9 cellular contexts compared by ENCODE assay signal in the genomic region with DNA sequence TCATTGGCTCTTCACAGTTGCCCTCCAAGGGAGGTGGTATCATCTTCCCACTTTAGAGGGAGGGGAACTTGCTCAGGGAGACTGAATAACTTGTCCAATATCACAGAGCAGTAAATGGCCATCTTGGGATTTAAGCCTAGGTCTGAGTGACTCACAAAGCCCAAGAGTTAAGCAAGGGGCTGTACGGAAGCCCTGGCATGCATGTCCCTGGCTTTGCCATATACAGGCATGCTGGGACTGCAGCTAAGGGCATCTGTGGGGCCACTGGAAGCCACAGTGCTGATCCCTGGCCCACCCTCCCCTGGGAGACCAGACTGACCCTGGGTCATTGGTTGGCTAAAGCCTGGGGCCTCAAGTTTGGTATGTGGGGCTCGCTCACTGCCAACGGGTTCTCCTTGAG. TPM values are rescaled to one million over a fixed set of nuclear protein-coding genes. Genes with fewer than 3 reads are reported as not detected.
DNase-seq lines count a peak whose midpoint lies in the region; ATAC-seq and TF ChIP-seq lines count a peak whose summit lies in the region.
"Had no signal": no experiment of that assay in that cellular context is flagged by ENCODE, and none has a peak within 500 bp of the region (broad histone marks: within the 10 kb centered on the region; RNA-seq: fewer than 3 reads in every experiment).

No MANE protein-coding gene starts in this region.

- H3K4me3 ChIP-seq in MM.1S (ENCODE audit: low read length) (no peak overlapping the region), right cardiac atrium (ENCODE audit: low read length) (no peak overlapping the region), subcutaneous abdominal adipose tissue (ENCODE audit: low read depth in 1 of 5, low read length in 5 of 5) (peak overlapping the region; percentile 83 to 98 (median 86))

- intact Hi-C loops in right cardiac atrium (cut with DNase I) = loop anchor here in 1 of 4 donors (5.0 kb wide), 1 partner anchor 53 kb away; a partner anchor contains a TSS

- peaks cover 23% of the 10 kb centered on the region for H3K4me1 ChIP-seq in MM.1S (ENCODE audit: low read length)
- peaks cover 31% of the 10 kb centered on the region for H3K4me1 ChIP-seq in right cardiac atrium (ENCODE audit: control insufficient read depth, insufficient read depth, low read length)
- peaks cover 41 to 97% (median 94%) of the 10 kb centered on the region in 5 donors for H3K4me1 ChIP-seq in subcutaneous abdominal adipose tissue (ENCODE audit: control insufficient read depth in 5 of 5, insufficient read depth in 5 of 5, low read length in 5 of 5)
- H3K4me1 ChIP-seq in foreskin keratinocyte = peaks cover 19% of the 10 kb centered on the region

- H3K4me2 ChIP-seq in MM.1S (ENCODE audit: low read depth, low read length) = no peak overlapping the region

- no peaks in the 10 kb centered on the region for H3K9me3 Mint-ChIP-seq in activated naive CD8-positive, alpha-beta T cell (ENCODE audit: low read depth)

- ATAC-seq in right cardiac atrium = no peak
- no peak for ATAC-seq in foreskin keratinocyte
- ATAC-seq in GM19324 (IDR thresholded peaks at IDR 0.05; ENCODE audit: low FRiP score, unreplicated experiment) = no peak

- DNase-seq in MM.1S (no peak), right cardiac atrium (peak; percentile 36 to 67 (median 56)), foreskin keratinocyte (no peak), putamen (ENCODE audit: low spot score) (no peak)
- DNase-seq: activated CD8-positive, alpha-beta memory T cell treated with anti-CD3 and anti-CD28 coated beads, Interleukin-2, amount 50 U/mL, for 4 hours; NCI-H510A treated with DMSO at 0.1 percent for 48 hours had no signal

- H3K27ac ChIP-seq in MM.1S (ENCODE audit: low read length) = peak overlapping the region; percentile 71; the same call in 1 of the 2 replicates
- H3K27ac ChIP-seq in right cardiac atrium (ENCODE audit: low read length) = peak overlapping the region; percentile 93
- H3K27ac ChIP-seq in subcutaneous abdominal adipose tissue (ENCODE audit: low read depth, low read length) = peak overlapping the region; percentile 96
- no peak overlapping the region for H3K27ac ChIP-seq in foreskin keratinocyte

- no peak overlapping the region for H2AFZ ChIP-seq in MM.1S (ENCODE audit: low read length)

- H3K79me2 ChIP-seq in MM.1S (ENCODE audit: low read length) = no peaks in the 10 kb centered on the region; the same call in 1 of the 2 replicates

- H3K9me3 ChIP-seq in MM.1S (replicated peaks; ENCODE audit: insufficient read depth, low read length) (no peaks in the 10 kb centered on the region), right cardiac atrium (ENCODE audit: control insufficient read depth, low read length) (no peaks in the 10 kb centered on the region), subcutaneous abdominal adipose tissue (ENCODE audit: control insufficient read depth in 5 of 5, low read length in 5 of 5) (no peaks in the 10 kb centered on the region)

- WGBS in right cardiac atrium = 84% methylated on average over 3 of the region's 3 CpGs

- H3K27ac Mint-ChIP-seq in activated naive CD8-positive, alpha-beta T cell = peak overlapping the region; percentile 98

- H3K27me3 ChIP-seq in MM.1S (replicated peaks; ENCODE audit: insufficient read depth, low read length) = no peaks in the 10 kb centered on the region
- H3K27me3 ChIP-seq in right cardiac atrium (ENCODE audit: control insufficient read depth, insufficient read depth) = no peaks in the 10 kb centered on the region
- no peaks in the 10 kb centered on the region for H3K27me3 ChIP-seq in subcutaneous abdominal adipose tissue (ENCODE audit: control insufficient read depth in 5 of 5, insufficient read depth in 4 of 5, low read length in 5 of 5)
- no peaks in the 10 kb centered on the region for H3K27me3 ChIP-seq in foreskin keratinocyte

- H3K27me3 Mint-ChIP-seq in activated naive CD8-positive, alpha-beta T cell = no peaks in the 10 kb centered on the region

- H3K36me3 Mint-ChIP-seq in activated naive CD8-positive, alpha-beta T cell = peaks cover 8% of the 10 kb centered on the region

- H3K9ac ChIP-seq in MM.1S (ENCODE audit: low read length) (no peak overlapping the region), subcutaneous abdominal adipose tissue (ENCODE audit: low read length in 5 of 5) (peak overlapping the region; percentile 22 to 95 (median 63))

- peaks cover 10% of the 10 kb centered on the region for H3F3A ChIP-seq in MM.1S (ENCODE audit: insufficient read depth, low read length)

- H3K4me3 Mint-ChIP-seq in activated naive CD8-positive, alpha-beta T cell = peak overlapping the region; percentile 94

- no peaks in the 10 kb centered on the region for H4K20me1 ChIP-seq in MM.1S (ENCODE audit: insufficient read depth, low read length)

- peaks cover 77% of the 10 kb centered on the region for H3K4me1 Mint-ChIP-seq in activated naive CD8-positive, alpha-beta T cell (ENCODE audit: low read depth)

- no peaks in the 10 kb centered on the region for H3K9me2 ChIP-seq in MM.1S (replicated peaks; ENCODE audit: insufficient read depth, low read length)

- H3K36me3 ChIP-seq in MM.1S (replicated peaks; ENCODE audit: insufficient read depth, low read length) (no peaks in the 10 kb centered on the region), subcutaneous abdominal adipose tissue (ENCODE audit: control insufficient read depth in 5 of 5, insufficient read depth in 5 of 5, low read length in 5 of 5) (peaks cover 0 to 13% (median 4%) of the 10 kb centered on the region in 5 donors)

- no peak for TF ChIP-seq CTCF in MM.1S (IDR thresholded peaks at IDR 0.05; ENCODE audit: low read length)
- no peak for TF ChIP-seq CTCF in foreskin keratinocyte (conservative IDR thresholded peaks at IDR 0.05)

RNA-seq across cellular contexts. Expression of a gene that starts 3.1 kb away (rescaled TPM):
- total RNA-seq in right cardiac atrium (10 to 100 TPM; 29.3 to 55.1 (median 34.4) TPM), foreskin keratinocyte (4.0 and 5.2 TPM in 2 replicates)
- polyA plus RNA-seq in right cardiac atrium (36.8 TPM), foreskin keratinocyte (5.2 and 6.1 TPM in 2 replicates)

RNA-seq across cellular contexts. Expression of a gene that starts 50.7 kb away (rescaled TPM):
- total RNA-seq in right cardiac atrium (under 1 TPM in 3 of 4 donors, not detected in 1; 0.14 to 0.36 (median 0.24) TPM), foreskin keratinocyte (not detected in 2 replicates)
- polyA plus RNA-seq in right cardiac atrium (0.09 TPM), foreskin keratinocyte (not detected in 2 replicates)

Comparison
In these comparisons a context has a peak if more than half of its experiments do, and no peak if none do; other contexts are left out.
1. DNase-seq: peak in right cardiac atrium (3 of 3); none in MM.1S (single experiment), foreskin keratinocyte (0 of 2) and putamen (single experiment).
2. H3K4me3 ChIP-seq: peak in subcutaneous abdominal adipose tissue (5 of 5); none in MM.1S (single experiment) and right cardiac atrium (single experiment).